Comparison of ENCODE assay signal across 13 cellular contexts in genomic region chr19:29576043-29576442, GRCh38. TPM values are rescaled to one million over a fixed set of nuclear protein-coding genes. Genes with fewer than 3 reads are reported as not detected.
DNase-seq lines count a peak whose midpoint lies in the region; ATAC-seq and TF ChIP-seq lines count a peak whose summit lies in the region.
"Had no signal": no experiment of that assay in that cellular context is flagged by ENCODE, and none has a peak within 500 bp of the region (broad histone marks: within the 10 kb centered on the region; RNA-seq: fewer than 3 reads in every experiment).

No MANE protein-coding gene starts in this region.

- H3K4me1 Mint-ChIP-seq in stimulated activated naive CD8-positive, alpha-beta T cell treated with anti-CD3 and anti-CD28 coated beads, Interleukin-15, amount 100 ng/mL, for 72 hours, result peaks cover 29% of the 10 kb centered on the region

- no peak overlapping the region for H2AFZ ChIP-seq in MM.1S (ENCODE audit: low read length)

- H3K79me2 ChIP-seq in MM.1S (ENCODE audit: low read length), result no peaks in the 10 kb centered on the region

- H4K20me1 ChIP-seq in MM.1S (ENCODE audit: insufficient read depth, low read length), result no peaks in the 10 kb centered on the region

- H3K27me3 Mint-ChIP-seq in stimulated activated naive CD8-positive, alpha-beta T cell treated with anti-CD3 and anti-CD28 coated beads, Interleukin-15, amount 100 ng/mL, for 72 hours, result peaks cover 88% of the 10 kb centered on the region

- H3K4me3 Mint-ChIP-seq in stimulated activated naive CD8-positive, alpha-beta T cell treated with anti-CD3 and anti-CD28 coated beads, Interleukin-15, amount 100 ng/mL, for 72 hours, result peak overlapping the region; percentile 25 to 48
- H3K4me3 Mint-ChIP-seq: CD8-positive, alpha-beta T cell; T-helper 2 cell treated with Interferon-gamma antibody and Interleukin-4, amounts not matched to agents 5 μg/mL and 100 μg/mL, for 36 hours had no signal

- H3K27me3 ChIP-seq in heart right ventricle, result peaks cover 5 to 91% (median 79%) of the 10 kb centered on the region in 7 donors
- peaks cover 80% of the 10 kb centered on the region for H3K27me3 ChIP-seq in MM.1S (replicated peaks; ENCODE audit: insufficient read depth, low read length)
- peaks cover 15% of the 10 kb centered on the region for H3K27me3 ChIP-seq in lower lobe of right lung (ENCODE audit: low read depth)
- H3K27me3 ChIP-seq: right atrium auricular region had no signal

- no peak for TF ChIP-seq CTCF in heart right ventricle (IDR thresholded peaks at IDR 0.05)
- no peak for TF ChIP-seq CTCF in MM.1S (IDR thresholded peaks at IDR 0.05; ENCODE audit: low read length)
- no peak for TF ChIP-seq CTCF in fibroblast of mammary gland (conservative IDR thresholded peaks at IDR 0.05; ENCODE audit: control insufficient read depth, insufficient read depth, low read depth, low read length)
- TF ChIP-seq CTCF in lower lobe of right lung (IDR thresholded peaks at IDR 0.05), result no peak

- no peak overlapping the region for H3K4me3 ChIP-seq in heart right ventricle
- H3K4me3 ChIP-seq in MM.1S (ENCODE audit: low read length), result no peak overlapping the region
- H3K4me3 ChIP-seq in fibroblast of mammary gland (ENCODE audit: control insufficient read depth, low read depth, low read length), result no peak overlapping the region
- no peak overlapping the region for H3K4me3 ChIP-seq in lower lobe of right lung
- H3K4me3 ChIP-seq: right atrium auricular region had no signal

- no peaks in the 10 kb centered on the region for H3K36me3 ChIP-seq in heart right ventricle
- no peaks in the 10 kb centered on the region for H3K36me3 ChIP-seq in MM.1S (replicated peaks; ENCODE audit: insufficient read depth, low read length)
- H3K36me3 ChIP-seq in lower lobe of right lung, result no peaks in the 10 kb centered on the region
- H3K36me3 ChIP-seq: right atrium auricular region had no signal

- peak; percentile 43 for DNase-seq in cardiac septum (ENCODE audit: low spot score)
- no peak for DNase-seq in heart right ventricle
- DNase-seq in MM.1S, result no peak
- peak; percentile 42 for DNase-seq in fibroblast of mammary gland (ENCODE audit: low read depth)
- DNase-seq in stimulated activated naive CD8-positive, alpha-beta T cell treated with anti-CD3 and anti-CD28 coated beads, Interleukin-15, amount 100 ng/mL, for 72 hours, result no peak
- no peak for DNase-seq in NCI-H1092 treated with DMSO at 0.1 percent for 48 hours (lab: John Stamatoyannopoulos, UW)
- no peak for DNase-seq in lower lobe of right lung
- DNase-seq in activated effector memory CD4-positive, alpha-beta T cell treated with anti-CD3 and anti-CD28 coated beads, Interleukin-2, amount 50 U/mL, for 16 hours, result no peak
- DNase-seq: NCI-H1105, NCI-H510A treated with DMSO at 0.1 percent for 48 hours had no signal

- no peak for ATAC-seq in heart right ventricle
- ATAC-seq in stimulated activated naive CD8-positive, alpha-beta T cell treated with anti-CD3 and anti-CD28 coated beads, Interleukin-15, amount 100 ng/mL, for 72 hours, result peak; percentile 46
- no peak for ATAC-seq in lower lobe of right lung
- ATAC-seq: CD8-positive, alpha-beta T cell had no signal

- H3F3A ChIP-seq in MM.1S (ENCODE audit: insufficient read depth, low read length), result no peaks in the 10 kb centered on the region

- H3K9me3 Mint-ChIP-seq in stimulated activated naive CD8-positive, alpha-beta T cell treated with anti-CD3 and anti-CD28 coated beads, Interleukin-15, amount 100 ng/mL, for 72 hours, result peaks cover 4 to 10% of the 10 kb centered on the region in 2 donors

- H3K27ac Mint-ChIP-seq in stimulated activated naive CD8-positive, alpha-beta T cell treated with anti-CD3 and anti-CD28 coated beads, Interleukin-15, amount 100 ng/mL, for 72 hours, result peak overlapping the region in 1 of 2 donors; percentile 61
- H3K27ac Mint-ChIP-seq: CD8-positive, alpha-beta T cell; T-helper 2 cell treated with Interferon-gamma antibody and Interleukin-4, amounts not matched to agents 5 μg/mL and 100 μg/mL, for 36 hours had no signal

- H3K27ac ChIP-seq in heart right ventricle (no peak overlapping the region), MM.1S (ENCODE audit: low read length) (no peak overlapping the region), lower lobe of right lung (no peak overlapping the region)
- H3K27ac ChIP-seq: right atrium auricular region had no signal

- 34 to 35% methylated on average over 11 of the region's 11 CpGs for WGBS in heart right ventricle, 2 donors

- H3K9me3 ChIP-seq in heart right ventricle (peaks cover 0 to under 1% (median 0%) of the 10 kb centered on the region in 11 donors), MM.1S (replicated peaks; ENCODE audit: insufficient read depth, low read length) (no peaks in the 10 kb centered on the region), lower lobe of right lung (no peaks in the 10 kb centered on the region)

- H3K9ac ChIP-seq in MM.1S (ENCODE audit: low read length), result no peak overlapping the region

- no peaks in the 10 kb centered on the region for H3K9me2 ChIP-seq in MM.1S (replicated peaks; ENCODE audit: insufficient read depth, low read length)

- H3K4me1 ChIP-seq in heart right ventricle, result no peaks in the 10 kb centered on the region
- H3K4me1 ChIP-seq in MM.1S (ENCODE audit: low read length), result no peaks in the 10 kb centered on the region
- no peaks in the 10 kb centered on the region for H3K4me1 ChIP-seq in lower lobe of right lung
- H3K4me1 ChIP-seq: right atrium auricular region had no signal

- intact Hi-C loops in cardiac septum (cut with DNase I), result no loop called here
- intact Hi-C loops in heart right ventricle (cut with DNase I), result no loop called here
- intact Hi-C loops in lower lobe of right lung (cut with DNase I), result no loop called here

- H3K4me2 ChIP-seq in MM.1S (ENCODE audit: low read depth, low read length), result peak overlapping the region; percentile 8; the same call in 1 of the 2 replicates

RNA-seq across cellular contexts. Expression of gene POP4, which starts 30.0 kb away (rescaled TPM):
- total RNA-seq in cardiac septum (47.8 TPM), heart right ventricle (10 to 100 TPM; 46.6 to 61.2 (median 51.7) TPM), lower lobe of right lung (44.4 TPM)
- polyA plus RNA-seq in heart right ventricle, result 100 to 1,000 TPM in 1 of 2 donors, 10 to 100 TPM in 1; 49.4 to 108 TPM

RNA-seq across cellular contexts. Expression of gene VSTM2B, which starts 50.2 kb away (rescaled TPM):
- total RNA-seq in cardiac septum, result not detected
- total RNA-seq in heart right ventricle, result not detected
- not detected for polyA plus RNA-seq in heart right ventricle
- not detected for total RNA-seq in lower lobe of right lung
- total RNA-seq: CD8-positive, alpha-beta T cell; right atrium auricular region had no signal

Comparison
In these comparisons a context has a peak if more than half of its experiments do, and no peak if none do; other contexts are left out.
1. DNase-seq: peak in cardiac septum (single experiment) and fibroblast of mammary gland (single experiment); none in heart right ventricle (0 of 2), MM.1S (single experiment), stimulated activated naive CD8-positive, alpha-beta T cell treated with anti-CD3 and anti-CD28 coated beads, Interleukin-15, amount 100 ng/mL, for 72 hours (0 of 2), NCI-H1092 treated with DMSO at 0.1 percent for 48 hours (single experiment), lower lobe of right lung (single experiment) and activated effector memory CD4-positive, alpha-beta T cell treated with anti-CD3 and anti-CD28 coated beads, Interleukin-2, amount 50 U/mL, for 16 hours (single experiment).